8 cellular contexts compared by ENCODE assay signal in the genomic region with DNA sequence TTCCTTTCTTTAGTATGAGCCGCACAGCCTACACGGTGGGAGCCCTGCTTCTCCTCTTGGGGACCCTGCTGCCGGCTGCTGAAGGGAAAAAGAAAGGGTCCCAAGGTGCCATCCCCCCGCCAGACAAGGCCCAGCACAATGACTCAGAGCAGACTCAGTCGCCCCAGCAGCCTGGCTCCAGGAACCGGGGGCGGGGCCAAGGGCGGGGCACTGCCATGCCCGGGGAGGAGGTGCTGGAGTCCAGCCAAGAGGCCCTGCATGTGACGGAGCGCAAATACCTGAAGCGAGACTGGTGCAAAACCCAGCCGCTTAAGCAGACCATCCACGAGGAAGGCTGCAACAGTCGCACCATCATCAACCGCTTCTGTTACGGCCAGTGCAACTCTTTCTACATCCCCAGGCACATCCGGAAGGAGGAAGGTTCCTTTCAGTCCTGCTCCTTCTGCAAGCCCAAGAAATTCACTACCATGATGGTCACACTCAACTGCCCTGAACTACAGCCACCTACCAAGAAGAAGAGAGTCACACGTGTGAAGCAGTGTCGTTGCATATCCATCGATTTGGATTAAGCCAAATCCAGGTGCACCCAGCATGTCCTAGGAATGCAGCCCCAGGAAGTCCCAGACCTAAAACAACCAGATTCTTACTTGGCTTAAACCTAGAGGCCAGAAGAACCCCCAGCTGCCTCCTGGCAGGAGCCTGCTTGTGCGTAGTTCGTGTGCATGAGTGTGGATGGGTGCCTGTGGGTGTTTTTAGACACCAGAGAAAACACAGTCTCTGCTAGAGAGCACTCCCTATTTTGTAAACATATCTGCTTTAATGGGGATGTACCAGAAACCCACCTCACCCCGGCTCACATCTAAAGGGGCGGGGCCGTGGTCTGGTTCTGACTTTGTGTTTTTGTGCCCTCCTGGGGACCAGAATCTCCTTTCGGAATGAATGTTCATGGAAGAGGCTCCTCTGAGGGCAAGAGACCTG. TPM values are rescaled to one million over a fixed set of nuclear protein-coding genes. Genes with fewer than 3 reads are reported as not detected.
DNase-seq lines count a peak whose midpoint lies in the region; ATAC-seq and TF ChIP-seq lines count a peak whose summit lies in the region.

No MANE protein-coding gene starts in this region.

- no peak overlapping the region for H2AK5ac ChIP-seq in mesendoderm (ENCODE audit: low read length)

- no peak overlapping the region for H4K8ac ChIP-seq in mesendoderm (ENCODE audit: low read depth, low read length)

- DNase-seq in D341Med (ENCODE audit: low spot score) (peak; percentile 30), NCI-H2029 (lab: John Stamatoyannopoulos, UW) (peak; percentile 68), colonic mucosa (peak; percentile 94), mesendoderm (peak; percentile 84), Ammon's horn (ENCODE audit: low spot score) (no peak), omental fat pad (ENCODE audit: low spot score) (no peak), mesenteric fat pad (ENCODE audit: low spot score) (no peak)

- H3K4me1 ChIP-seq in colonic mucosa (no peaks in the 10 kb centered on the region), mesendoderm (ENCODE audit: control insufficient read depth, low read depth, low read length) (peaks cover 6% of the 10 kb centered on the region)

- no peaks in the 10 kb centered on the region for H3K79me1 ChIP-seq in mesendoderm (ENCODE audit: low read length)

- TF ChIP-seq CTCF in colonic mucosa (IDR thresholded peaks at IDR 0.05) (no peak), omental fat pad (IDR thresholded peaks at IDR 0.05) (no peak)

- no peaks in the 10 kb centered on the region for H3K4me1 Mint-ChIP-seq in activated T-helper 17 cell treated with anti-CD3 and anti-CD28 coated beads, Interleukin-2, amount 50 U/mL, for 72 hours

- H3K4me2 ChIP-seq in mesendoderm (ENCODE audit: low read length): no peak overlapping the region

- no peak overlapping the region for H2BK15ac ChIP-seq in mesendoderm (replicated peaks; ENCODE audit: low read depth)

- no peaks in the 10 kb centered on the region for H3K36me3 Mint-ChIP-seq in activated T-helper 17 cell treated with anti-CD3 and anti-CD28 coated beads, Interleukin-2, amount 50 U/mL, for 72 hours (ENCODE audit: low read depth)

- no peak overlapping the region for H3K27ac Mint-ChIP-seq in activated T-helper 17 cell treated with anti-CD3 and anti-CD28 coated beads, Interleukin-2, amount 50 U/mL, for 72 hours

- no peak overlapping the region for H3K23ac ChIP-seq in mesendoderm (ENCODE audit: low read length)

- no peaks in the 10 kb centered on the region for H3K9me3 ChIP-seq in colonic mucosa

- no peak overlapping the region for H4K5ac ChIP-seq in mesendoderm (ENCODE audit: low read length)

- no peak overlapping the region for H3K4me3 Mint-ChIP-seq in activated T-helper 17 cell treated with anti-CD3 and anti-CD28 coated beads, Interleukin-2, amount 50 U/mL, for 72 hours

- H3K18ac ChIP-seq in mesendoderm (ENCODE audit: low read length): no peak overlapping the region

- ATAC-seq in omental fat pad (ENCODE audit: low FRiP score): no peak
- no peak for ATAC-seq in activated T-helper 17 cell treated with anti-CD3 and anti-CD28 coated beads, Interleukin-2, amount 50 U/mL, for 72 hours (replicated peaks)

- H3K36me3 ChIP-seq in colonic mucosa (no peaks in the 10 kb centered on the region), mesendoderm (ENCODE audit: control insufficient read depth, insufficient read depth, low read length) (no peaks in the 10 kb centered on the region)

- H3K27me3 Mint-ChIP-seq in activated T-helper 17 cell treated with anti-CD3 and anti-CD28 coated beads, Interleukin-2, amount 50 U/mL, for 72 hours: peaks cover 53% of the 10 kb centered on the region

- no peaks in the 10 kb centered on the region for H3K27me3 ChIP-seq in colonic mucosa
- H3K27me3 ChIP-seq in mesendoderm (ENCODE audit: insufficient read depth, low read length, poor library complexity): no peaks in the 10 kb centered on the region

- H3K4ac ChIP-seq in mesendoderm (ENCODE audit: low read depth, low read length): no peak overlapping the region

- peak overlapping the region; percentile 13 for H2BK5ac ChIP-seq in mesendoderm (ENCODE audit: low read length)

- no peak overlapping the region for H3K27ac ChIP-seq in colonic mucosa
- H3K27ac ChIP-seq in mesendoderm (ENCODE audit: low read depth, low read length): no peak overlapping the region

- H3K79me2 ChIP-seq in mesendoderm (ENCODE audit: control insufficient read depth, insufficient read depth, low read length): no peaks in the 10 kb centered on the region

- H3K9me3 Mint-ChIP-seq in activated T-helper 17 cell treated with anti-CD3 and anti-CD28 coated beads, Interleukin-2, amount 50 U/mL, for 72 hours: peaks cover 4% of the 10 kb centered on the region

- intact Hi-C loops in colonic mucosa (cut with DNase I): loop anchor here (10.0 kb wide), 1 partner anchor 64 kb away; no protein-coding TSS in a partner anchor

- no peak overlapping the region for H2BK120ac ChIP-seq in mesendoderm (ENCODE audit: low read depth, low read length)

- H3K56ac ChIP-seq in mesendoderm (ENCODE audit: low read length): peak overlapping the region; percentile 56

- no peak overlapping the region for H3K4me3 ChIP-seq in colonic mucosa
- H3K4me3 ChIP-seq in mesendoderm (ENCODE audit: low read length): no peak overlapping the region

- no CpG with 5 or more reads among the region's 27 CpGs for WGBS in mesendoderm (ENCODE audit: extremely low coverage, insufficient coverage, low lambda C conversion rate)

- H3K9ac ChIP-seq in colonic mucosa (ENCODE audit: low read depth in 2 of 2, low read length in 2 of 2): no peak overlapping the region
- H3K9ac ChIP-seq in mesendoderm (ENCODE audit: low read length): no peak overlapping the region

RNA-seq across cellular contexts. Expression of gene GREM1, which starts 13.2 kb away (rescaled TPM):
- total RNA-seq in colonic mucosa (10 to 100 TPM; 18.9 to 39.3 TPM), omental fat pad (10 to 100 TPM in 2 of 4 donors, 1 to 10 TPM in 1, under 1 TPM in 1; 0.79 to 77.3 (median 15.8) TPM), mesenteric fat pad (435 TPM)
- 9.5 TPM for polyA plus RNA-seq in mesendoderm (2013, experiment 1 of 2)
- 9.4 TPM for polyA plus RNA-seq in mesendoderm (2013, experiment 2 of 2)
- total RNA-seq in activated T-helper 17 cell treated with anti-CD3 and anti-CD28 coated beads, Interleukin-2, amount 50 U/mL, for 72 hours: not detected

Comparison
In these comparisons a context has a peak if more than half of its experiments do, and no peak if none do; other contexts are left out.
1. DNase-seq: peak in D341Med (single experiment), NCI-H2029 (single experiment), colonic mucosa (single experiment) and mesendoderm (single experiment); none in Ammon's horn (single experiment), omental fat pad (single experiment) and mesenteric fat pad (single experiment).